10 cellular contexts compared by ENCODE assay signal in the genomic region with DNA sequence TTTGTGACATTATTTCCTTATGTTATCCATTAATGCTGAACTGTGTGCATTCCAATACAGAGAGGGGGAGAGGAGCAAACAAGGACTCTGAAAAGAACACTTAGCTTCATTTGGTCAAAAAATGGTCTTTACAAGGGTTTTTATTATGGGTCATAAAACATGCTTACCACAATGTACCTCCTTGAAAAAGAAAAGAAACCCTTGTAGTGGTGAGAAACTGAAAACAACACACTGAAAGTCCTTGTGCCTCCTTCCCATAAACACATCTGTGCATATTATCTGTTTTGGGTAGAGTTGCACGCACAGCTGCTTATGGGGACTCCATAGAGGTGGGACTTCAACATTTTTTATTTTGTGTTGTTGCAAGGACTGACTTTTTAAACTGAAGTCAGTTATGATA.
DNase-seq lines count a peak whose midpoint lies in the region; ATAC-seq and TF ChIP-seq lines count a peak whose summit lies in the region.
"Had no signal": no experiment of that assay in that cellular context is flagged by ENCODE, and none has a peak within 500 bp of the region (broad histone marks: within the 10 kb centered on the region; RNA-seq: fewer than 3 reads in every experiment).

No MANE protein-coding gene starts in this region.

- peaks cover 21% of the 10 kb centered on the region for H3K36me3 Mint-ChIP-seq in type B pancreatic cell

- no peaks in the 10 kb centered on the region for H3K9me3 Mint-ChIP-seq in type B pancreatic cell

- H3K36me3 ChIP-seq in MM.1S (replicated peaks; ENCODE audit: insufficient read depth, low read length): no peaks in the 10 kb centered on the region
- H3K36me3 ChIP-seq: lower lobe of right lung had no signal

- peaks cover 53% of the 10 kb centered on the region for H3K4me1 ChIP-seq in MM.1S (ENCODE audit: low read length)
- H3K4me1 ChIP-seq: lower lobe of right lung had no signal

- H3F3A ChIP-seq in MM.1S (ENCODE audit: insufficient read depth, low read length): peaks cover 28% of the 10 kb centered on the region

- H2AFZ ChIP-seq in MM.1S (ENCODE audit: low read length): no peak overlapping the region

- no peaks in the 10 kb centered on the region for H3K9me2 ChIP-seq in MM.1S (replicated peaks; ENCODE audit: insufficient read depth, low read length)

- H3K4me3 Mint-ChIP-seq in type B pancreatic cell: no peak overlapping the region

- H3K79me2 ChIP-seq in MM.1S (ENCODE audit: low read length): peaks cover 83% of the 10 kb centered on the region

- peak; percentile 89 for ATAC-seq in GM19397 (IDR thresholded peaks at IDR 0.05; ENCODE audit: unreplicated experiment)
- peak; percentile 76 for ATAC-seq in HG02885 (IDR thresholded peaks at IDR 0.05; ENCODE audit: poor library complexity, unreplicated experiment)
- ATAC-seq: lower lobe of right lung had no signal

- DNase-seq in GM13976 (ENCODE audit: low spot score) (peak; percentile 18), MM.1S (peak; percentile 86), NCI-H2029 treated with DMSO at 0.1 percent for 48 hours (lab: John Stamatoyannopoulos, UW) (no peak), activated gamma-delta T cell treated with Interleukin-2 at 50 U/mL for 16 hours (no peak), type B pancreatic cell (ENCODE audit: extremely low spot score, unreplicated experiment) (no peak), RKO (ENCODE audit: low spot score) (no peak)
- DNase-seq: lower lobe of right lung, NCI-H524 treated with DMSO at 0.1 percent for 48 hours had no signal

- H3K9ac ChIP-seq in MM.1S (ENCODE audit: low read length): peak overlapping the region; percentile 57

- in situ Hi-C loops in GM13976 (cut with MboI; ENCODE audit: low sequenced_read_pairs, unreplicated experiment): no loop called here

- no peaks in the 10 kb centered on the region for H3K27me3 ChIP-seq in MM.1S (replicated peaks; ENCODE audit: insufficient read depth, low read length)

- H4K20me1 ChIP-seq in MM.1S (ENCODE audit: insufficient read depth, low read length): no peaks in the 10 kb centered on the region

- peak overlapping the region; percentile 19 for H3K4me3 ChIP-seq in MM.1S (ENCODE audit: low read length)
- H3K4me3 ChIP-seq: lower lobe of right lung had no signal

- peak overlapping the region; percentile 94 for H3K27ac ChIP-seq in MM.1S (ENCODE audit: low read length)
- H3K27ac ChIP-seq: lower lobe of right lung had no signal

- peak overlapping the region; percentile 75 for H3K4me2 ChIP-seq in MM.1S (ENCODE audit: low read depth, low read length)

- no peak overlapping the region for H3K27ac Mint-ChIP-seq in type B pancreatic cell

- H3K27me3 Mint-ChIP-seq in type B pancreatic cell: no peaks in the 10 kb centered on the region

- TF ChIP-seq CTCF in GM13976 (IDR thresholded peaks at IDR 0.05; ENCODE audit: borderline replicate concordance, control extremely low read depth, extremely low read depth, insufficient read depth, missing control alignments) (no peak), MM.1S (IDR thresholded peaks at IDR 0.05; ENCODE audit: low read length) (no peak), type B pancreatic cell (conservative IDR thresholded peaks at IDR 0.05) (no peak)

- no peaks in the 10 kb centered on the region for H3K9me3 ChIP-seq in MM.1S (replicated peaks; ENCODE audit: insufficient read depth, low read length)
- H3K9me3 ChIP-seq: lower lobe of right lung had no signal

- peaks cover 13% of the 10 kb centered on the region for H3K4me1 Mint-ChIP-seq in type B pancreatic cell (ENCODE audit: unreplicated experiment)

Comparison
In these comparisons a context has a peak if more than half of its experiments do, and no peak if none do; other contexts are left out.
1. DNase-seq: peak in GM13976 (single experiment) and MM.1S (single experiment); none in NCI-H2029 treated with DMSO at 0.1 percent for 48 hours (single experiment), activated gamma-delta T cell treated with Interleukin-2 at 50 U/mL for 16 hours (single experiment), type B pancreatic cell (single experiment) and RKO (single experiment).